18 cellular contexts compared by ENCODE assay signal in genomic region chr10:62451606-62451965, GRCh38.
DNase-seq lines count a peak whose midpoint lies in the region; ATAC-seq and TF ChIP-seq lines count a peak whose summit lies in the region.
"Had no signal": no experiment of that assay in that cellular context is flagged by ENCODE, and none has a peak within 500 bp of the region (broad histone marks: within the 10 kb centered on the region; RNA-seq: fewer than 3 reads in every experiment).

No MANE protein-coding gene starts in this region.

- no peaks in the 10 kb centered on the region for H3K36me3 ChIP-seq in BLaER1 treated with 17β-estradiol and CSF1 and Interleukin-3, amounts not matched to agents 10 nM and 100 nM
- no peaks in the 10 kb centered on the region for H3K36me3 ChIP-seq in OCI-LY3 (replicated peaks; ENCODE audit: low read depth, low read length)

- peaks cover 0 to 2% of the 10 kb centered on the region in 2 donors for H3K9me3 Mint-ChIP-seq in stimulated activated naive B cell treated with anti-CD40 and anti-IgM and Interleukin-4, amounts not matched to agents 10 μg/mL and 1 μg/mL and 100 μg/mL, for 72 hours

- no peak for TF ChIP-seq CTCF in OCI-LY3 (IDR thresholded peaks at IDR 0.05; ENCODE audit: low read depth, low read length)
- TF ChIP-seq CTCF in epithelial cell of esophagus (IDR thresholded peaks at IDR 0.05; ENCODE audit: insufficient read depth, low read depth, low read length, missing control alignments), result no peak

- peaks cover 0 to 9% (median 3%) of the 10 kb centered on the region in 11 experiments; a peak in 5 of 22 replicates for H3K9me3 ChIP-seq in BLaER1 treated with 17β-estradiol and CSF1 and Interleukin-3, amounts not matched to agents 10 nM and 100 nM (replicated peaks in 1 of 11)
- no peaks in the 10 kb centered on the region for H3K9me3 ChIP-seq in OCI-LY3 (ENCODE audit: insufficient read depth, low read length)
- H3K9me3 ChIP-seq: SK-N-SH had no signal

- peak; percentile 21 for DNase-seq in epithelial cell of esophagus (ENCODE audit: low read depth)
- no peak for DNase-seq in stimulated activated naive B cell treated with anti-CD40 and anti-IgM and Interleukin-4, amounts not matched to agents 10 μg/mL and 1 μg/mL and 100 μg/mL, for 72 hours
- DNase-seq in SHP77 treated with DMSO at 0.1 percent for 48 hours (lab: John Stamatoyannopoulos, UW), result no peak
- DNase-seq in EL, result no peak
- DNase-seq: CD8-positive, alpha-beta T cell; H7; NCI-H1048; NCI-H146; NCI-H2107; NCI-H345; NCI-H526 treated with DMSO at 0.1 percent for 48 hours; NK-92 treated with Interleukin-12 subunit alpha and Interleukin-12 subunit beta, amount 100 ng/mL, for 24 hours; PC-3; SK-N-SH had no signal

- H3K4me3 ChIP-seq in BLaER1 treated with 17β-estradiol and CSF1 and Interleukin-3, amounts not matched to agents 10 nM and 100 nM, result no peak overlapping the region
- H3K4me3 ChIP-seq in OCI-LY3 (ENCODE audit: low read length) (0 out of 2 replicates have a peak overlapping the region, but pooled peaks have one; percentile 12), epithelial cell of esophagus (ENCODE audit: low read length) (no peak overlapping the region)

- H3K27ac Mint-ChIP-seq in stimulated activated naive B cell treated with anti-CD40 and anti-IgM and Interleukin-4, amounts not matched to agents 10 μg/mL and 1 μg/mL and 100 μg/mL, for 72 hours, result no peak overlapping the region
- H3K27ac Mint-ChIP-seq: CD8-positive, alpha-beta T cell; IgD-negative memory B cell had no signal

- no peaks in the 10 kb centered on the region for H3K27me3 Mint-ChIP-seq in stimulated activated naive B cell treated with anti-CD40 and anti-IgM and Interleukin-4, amounts not matched to agents 10 μg/mL and 1 μg/mL and 100 μg/mL, for 72 hours

- peak overlapping the region; percentile 92 for H2AFZ ChIP-seq in OCI-LY3 (ENCODE audit: low read depth, low read length)

- H3K4me1 ChIP-seq in BLaER1 treated with 17β-estradiol and CSF1 and Interleukin-3, amounts not matched to agents 10 nM and 100 nM, result peaks cover 6 to 40% (median 18%) of the 10 kb centered on the region in 10 experiments
- H3K4me1 ChIP-seq in OCI-LY3 (ENCODE audit: low read length), result peaks cover 33% of the 10 kb centered on the region

- no peaks in the 10 kb centered on the region for H3K36me3 Mint-ChIP-seq in stimulated activated naive B cell treated with anti-CD40 and anti-IgM and Interleukin-4, amounts not matched to agents 10 μg/mL and 1 μg/mL and 100 μg/mL, for 72 hours
- H3K36me3 Mint-ChIP-seq: CD8-positive, alpha-beta T cell had no signal

- no peak overlapping the region for H3K9ac ChIP-seq in BLaER1 treated with 17β-estradiol and CSF1 and Interleukin-3, amounts not matched to agents 10 nM and 100 nM
- H3K9ac ChIP-seq in OCI-LY3 (ENCODE audit: low read length), result no peak overlapping the region
- H3K9ac ChIP-seq: SK-N-SH had no signal

- no peaks in the 10 kb centered on the region for H3K27me3 ChIP-seq in BLaER1 treated with 17β-estradiol and CSF1 and Interleukin-3, amounts not matched to agents 10 nM and 100 nM
- H3K27me3 ChIP-seq in OCI-LY3 (ENCODE audit: low read depth, low read length), result no peaks in the 10 kb centered on the region

- ATAC-seq in stimulated activated naive B cell treated with anti-CD40 and anti-IgM and Interleukin-4, amounts not matched to agents 10 μg/mL and 1 μg/mL and 100 μg/mL, for 72 hours (replicated peaks), result peak; percentile 15 to 30
- ATAC-seq in HG02571 (IDR thresholded peaks at IDR 0.05; ENCODE audit: unreplicated experiment), result no peak
- ATAC-seq: CD8-positive, alpha-beta T cell; PC-3 had no signal

- no peaks in the 10 kb centered on the region for H4K20me1 ChIP-seq in BLaER1 treated with 17β-estradiol and CSF1 and Interleukin-3, amounts not matched to agents 10 nM and 100 nM
- H4K20me1 ChIP-seq in OCI-LY3 (ENCODE audit: insufficient read depth, low read length), result no peaks in the 10 kb centered on the region

- H3K4me3 Mint-ChIP-seq in stimulated activated naive B cell treated with anti-CD40 and anti-IgM and Interleukin-4, amounts not matched to agents 10 μg/mL and 1 μg/mL and 100 μg/mL, for 72 hours, result no peak overlapping the region
- H3K4me3 Mint-ChIP-seq: CD8-positive, alpha-beta T cell had no signal

- no peaks in the 10 kb centered on the region for H3K79me2 ChIP-seq in OCI-LY3 (ENCODE audit: low read length)

- peaks cover 23 to 37% of the 10 kb centered on the region in 2 donors for H3K4me1 Mint-ChIP-seq in stimulated activated naive B cell treated with anti-CD40 and anti-IgM and Interleukin-4, amounts not matched to agents 10 μg/mL and 1 μg/mL and 100 μg/mL, for 72 hours

- peak overlapping the region; percentile 2 to 61 (median 23); a peak in 17 of 22 replicates for H3K4me2 ChIP-seq in BLaER1 treated with 17β-estradiol and CSF1 and Interleukin-3, amounts not matched to agents 10 nM and 100 nM
- H3K4me2 ChIP-seq in OCI-LY3 (ENCODE audit: low read length), result peak overlapping the region; percentile 56
- H3K4me2 ChIP-seq: SK-N-SH had no signal

- no peak overlapping the region for H3K27ac ChIP-seq in BLaER1 treated with 17β-estradiol and CSF1 and Interleukin-3, amounts not matched to agents 10 nM and 100 nM
- peak overlapping the region; percentile 26; the same call in 1 of the 2 replicates for H3K27ac ChIP-seq in OCI-LY3 (ENCODE audit: low read length)
